In the genomic region with DNA sequence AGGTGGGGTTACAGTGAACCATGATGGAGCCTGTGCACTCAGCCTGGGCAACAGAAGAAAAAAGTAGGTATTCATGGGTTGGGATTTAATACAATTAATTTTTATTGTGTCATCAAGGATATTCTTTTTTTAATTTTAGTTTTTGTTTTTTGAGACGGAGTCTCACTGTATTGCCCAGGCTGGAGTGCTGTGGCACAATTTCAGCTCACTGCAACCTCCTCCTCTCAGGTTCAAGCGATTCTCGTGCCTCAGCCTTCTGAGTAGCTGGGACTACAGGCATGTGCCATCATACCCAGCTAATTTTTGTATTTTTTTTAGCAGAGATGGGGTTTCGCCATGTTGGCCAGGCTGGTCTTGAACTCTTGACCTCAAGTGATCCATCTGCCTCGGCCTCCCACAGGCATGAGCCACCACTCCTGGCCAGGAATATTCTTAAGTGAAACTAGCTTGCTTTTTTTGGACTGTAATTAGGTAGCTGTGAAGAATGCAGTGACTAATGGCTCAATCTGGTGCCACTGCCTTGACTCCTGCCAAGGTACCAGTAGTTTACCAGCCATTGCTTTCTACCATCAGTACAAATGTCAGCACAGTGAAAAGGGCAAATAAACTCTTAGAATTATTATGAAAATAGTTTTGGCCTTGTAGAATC, we compare ENCODE assay signal across 12 cellular contexts. TPM values are rescaled to one million over a fixed set of nuclear protein-coding genes. Genes with fewer than 3 reads are reported as not detected.
A peak's percentile ranks its signal among the peaks of the same experiment; 100 is the strongest.
DNase-seq lines count a peak whose midpoint lies in the region; ATAC-seq and TF ChIP-seq lines count a peak whose summit lies in the region.
"Had no signal": no experiment of that assay in that cellular context is flagged by ENCODE, and none has a peak within 500 bp of the region (broad histone marks: within the 10 kb centered on the region; RNA-seq: fewer than 3 reads in every experiment).

No MANE protein-coding gene starts in this region.

- no peak overlapping the region for H3K4me3 Mint-ChIP-seq in WTC11
- H3K4me3 Mint-ChIP-seq: activated CD8-positive, alpha-beta memory T cell treated with anti-CD3 and anti-CD28 coated beads, Interleukin-2, amount 10 ng/mL, durations not matched to agents 7 days and 5 days; dendritic cell treated with granulocyte-macrophage colony-stimulating factor and Interleukin-4, amounts not matched to agents 40 ng/mL and 50 ng/mL, for 4 days had no signal

- DNase-seq in left cardiac atrium, result peak; percentile 33
- DNase-seq in cardiac septum (ENCODE audit: low spot score), result no peak
- DNase-seq in WTC11 (ENCODE audit: low spot score), result no peak
- peak; percentile 71 to 81 for DNase-seq in aorta
- DNase-seq in NCI-H1092 treated with DMSO at 0.1 percent for 48 hours (lab: John Stamatoyannopoulos, UW), result no peak
- DNase-seq in NCI-H510A (lab: John Stamatoyannopoulos, UW), result no peak
- DNase-seq: activated CD8-positive, alpha-beta memory T cell treated with anti-CD3 and anti-CD28 coated beads, Interleukin-2, amount 10 ng/mL, durations not matched to agents 7 days and 5 days; SHP77; stimulated activated CD4-positive, alpha-beta T cell treated with anti-CD3 and anti-CD28 coated beads, Interleukin-15, amount 100 ng/mL, for 24 hours had no signal

- TF ChIP-seq EP300 in gastroesophageal sphincter (IDR thresholded peaks at IDR 0.05), result no peak

- TF ChIP-seq POLR2A in gastroesophageal sphincter (IDR thresholded peaks at IDR 0.05), result no peak

- no peaks in the 10 kb centered on the region for H3K36me3 Mint-ChIP-seq in WTC11

- no peaks in the 10 kb centered on the region for H3K9me3 Mint-ChIP-seq in WTC11
- H3K9me3 Mint-ChIP-seq: dendritic cell treated with granulocyte-macrophage colony-stimulating factor and Interleukin-4, amounts not matched to agents 40 ng/mL and 50 ng/mL, for 4 days had no signal

- intact Hi-C loops in left cardiac atrium (cut with DNase I), result loop anchor here in 1 of 2 donors (5.0 kb wide), 1 partner anchor 37 kb away; no protein-coding TSS in a partner anchor
- intact Hi-C loops in cardiac septum (cut with DNase I), result loop anchor here (5.0 kb wide), 1 partner anchor 72 kb away; a partner anchor contains a TSS
- intact Hi-C loops in aorta (cut with DNase I), result loop anchor here in 1 of 2 donors (10.0 kb wide), 1 partner anchor 80 kb away; a partner anchor contains a TSS

- no peaks in the 10 kb centered on the region for H3K27me3 Mint-ChIP-seq in WTC11 (ENCODE audit: low read depth)
- H3K27me3 Mint-ChIP-seq: activated CD8-positive, alpha-beta memory T cell treated with anti-CD3 and anti-CD28 coated beads, Interleukin-2, amount 10 ng/mL, durations not matched to agents 7 days and 5 days; dendritic cell treated with granulocyte-macrophage colony-stimulating factor and Interleukin-4, amounts not matched to agents 40 ng/mL and 50 ng/mL, for 4 days had no signal

- H3K9me3 ChIP-seq in gastroesophageal sphincter, result no peaks in the 10 kb centered on the region
- no peaks in the 10 kb centered on the region for H3K9me3 ChIP-seq in aorta (ENCODE audit: control insufficient read depth, low read length)

- no peak overlapping the region for H3K27ac Mint-ChIP-seq in WTC11
- H3K27ac Mint-ChIP-seq: activated CD8-positive, alpha-beta memory T cell treated with anti-CD3 and anti-CD28 coated beads, Interleukin-2, amount 10 ng/mL, durations not matched to agents 7 days and 5 days; dendritic cell treated with granulocyte-macrophage colony-stimulating factor and Interleukin-4, amounts not matched to agents 40 ng/mL and 50 ng/mL, for 4 days had no signal

- peaks cover 3 to 72% (median 12%) of the 10 kb centered on the region in 3 donors for H3K4me1 ChIP-seq in gastroesophageal sphincter
- H3K4me1 ChIP-seq in aorta (ENCODE audit: control insufficient read depth in 1 of 2, insufficient read depth in 2 of 2, low read length in 2 of 2), result no peaks in the 10 kb centered on the region

- TF ChIP-seq CTCF in WTC11 (IDR thresholded peaks at IDR 0.05), result no peak
- TF ChIP-seq CTCF in gastroesophageal sphincter (IDR thresholded peaks at IDR 0.05), result no peak

- POLR2A ChIA-PET in WTC11 (lab: Charles Lee), result no interaction called here

- no peaks in the 10 kb centered on the region for H3K36me3 ChIP-seq in gastroesophageal sphincter
- no peaks in the 10 kb centered on the region for H3K36me3 ChIP-seq in aorta (ENCODE audit: control insufficient read depth in 1 of 2, insufficient read depth in 2 of 2, low read length in 1 of 2)

- H3K4me3 ChIP-seq in gastroesophageal sphincter, result no peak overlapping the region
- no peak overlapping the region for H3K4me3 ChIP-seq in aorta (ENCODE audit: low read length in 2 of 2)

- CTCF ChIA-PET in WTC11 (lab: Charles Lee), result no interaction called here

- peaks cover 13% of the 10 kb centered on the region for H3K4me1 Mint-ChIP-seq in WTC11

- H3K27me3 ChIP-seq in gastroesophageal sphincter, result no peaks in the 10 kb centered on the region
- no peaks in the 10 kb centered on the region for H3K27me3 ChIP-seq in aorta (ENCODE audit: control insufficient read depth in 1 of 2, insufficient read depth in 2 of 2, low read length in 1 of 2)

- H3K27ac ChIP-seq in gastroesophageal sphincter, result peak overlapping the region; percentile 32 to 96 (median 60)
- H3K27ac ChIP-seq in aorta (ENCODE audit: low read depth in 1 of 2, low read length in 2 of 2), result peak overlapping the region in 1 of 2 donors; percentile 45

- ATAC-seq in left cardiac atrium (peak in 1 of 2 donors; percentile 39), WTC11 (no peak), gastroesophageal sphincter (peak; percentile 37), aorta (ENCODE audit: low FRiP score) (peak; percentile 3), HG02884 (IDR thresholded peaks at IDR 0.05; ENCODE audit: unreplicated experiment) (no peak)
- ATAC-seq: activated CD8-positive, alpha-beta memory T cell treated with anti-CD3 and anti-CD28 coated beads, Interleukin-2, amount 10 ng/mL, durations not matched to agents 7 days and 5 days had no signal

- WGBS in gastroesophageal sphincter (ENCODE audit: low coverage in 1 of 2), 2 donors, result 53 to 61% methylated on average over 2 to 5 of the region's 5 CpGs
- WGBS in aorta, 2 donors, result 30 to 33% methylated on average over 5 of the region's 5 CpGs

TF ChIP-seq in WTC11, 78 proteins besides CTCF, POLR2A, EP300 and RAD21:
- TF ChIP-seq, protein P1, sequence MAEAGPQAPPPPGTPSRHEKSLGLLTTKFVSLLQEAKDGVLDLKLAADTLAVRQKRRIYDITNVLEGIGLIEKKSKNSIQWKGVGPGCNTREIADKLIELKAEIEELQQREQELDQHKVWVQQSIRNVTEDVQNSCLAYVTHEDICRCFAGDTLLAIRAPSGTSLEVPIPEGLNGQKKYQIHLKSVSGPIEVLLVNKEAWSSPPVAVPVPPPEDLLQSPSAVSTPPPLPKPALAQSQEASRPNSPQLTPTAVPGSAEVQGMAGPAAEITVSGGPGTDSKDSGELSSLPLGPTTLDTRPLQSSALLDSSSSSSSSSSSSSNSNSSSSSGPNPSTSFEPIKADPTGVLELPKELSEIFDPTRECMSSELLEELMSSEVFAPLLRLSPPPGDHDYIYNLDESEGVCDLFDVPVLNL (CRISPR knock-in tag; IDR thresholded peaks at IDR 0.05; ENCODE audit: borderline replicate concordance, low read depth), result no peak
- peak; percentile 42; the same call in 1 of the 2 replicates for TF ChIP-seq ZNF121 (CRISPR knock-in tag; IDR thresholded peaks at IDR 0.05)
- TF ChIP-seq, protein P2, sequence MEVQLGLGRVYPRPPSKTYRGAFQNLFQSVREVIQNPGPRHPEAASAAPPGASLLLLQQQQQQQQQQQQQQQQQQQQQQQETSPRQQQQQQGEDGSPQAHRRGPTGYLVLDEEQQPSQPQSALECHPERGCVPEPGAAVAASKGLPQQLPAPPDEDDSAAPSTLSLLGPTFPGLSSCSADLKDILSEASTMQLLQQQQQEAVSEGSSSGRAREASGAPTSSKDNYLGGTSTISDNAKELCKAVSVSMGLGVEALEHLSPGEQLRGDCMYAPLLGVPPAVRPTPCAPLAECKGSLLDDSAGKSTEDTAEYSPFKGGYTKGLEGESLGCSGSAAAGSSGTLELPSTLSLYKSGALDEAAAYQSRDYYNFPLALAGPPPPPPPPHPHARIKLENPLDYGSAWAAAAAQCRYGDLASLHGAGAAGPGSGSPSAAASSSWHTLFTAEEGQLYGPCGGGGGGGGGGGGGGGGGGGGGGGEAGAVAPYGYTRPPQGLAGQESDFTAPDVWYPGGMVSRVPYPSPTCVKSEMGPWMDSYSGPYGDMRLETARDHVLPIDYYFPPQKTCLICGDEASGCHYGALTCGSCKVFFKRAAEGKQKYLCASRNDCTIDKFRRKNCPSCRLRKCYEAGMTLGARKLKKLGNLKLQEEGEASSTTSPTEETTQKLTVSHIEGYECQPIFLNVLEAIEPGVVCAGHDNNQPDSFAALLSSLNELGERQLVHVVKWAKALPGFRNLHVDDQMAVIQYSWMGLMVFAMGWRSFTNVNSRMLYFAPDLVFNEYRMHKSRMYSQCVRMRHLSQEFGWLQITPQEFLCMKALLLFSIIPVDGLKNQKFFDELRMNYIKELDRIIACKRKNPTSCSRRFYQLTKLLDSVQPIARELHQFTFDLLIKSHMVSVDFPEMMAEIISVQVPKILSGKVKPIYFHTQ (CRISPR knock-in tag; IDR thresholded peaks at IDR 0.05), result no peak
- TF ChIP-seq, protein P3, sequence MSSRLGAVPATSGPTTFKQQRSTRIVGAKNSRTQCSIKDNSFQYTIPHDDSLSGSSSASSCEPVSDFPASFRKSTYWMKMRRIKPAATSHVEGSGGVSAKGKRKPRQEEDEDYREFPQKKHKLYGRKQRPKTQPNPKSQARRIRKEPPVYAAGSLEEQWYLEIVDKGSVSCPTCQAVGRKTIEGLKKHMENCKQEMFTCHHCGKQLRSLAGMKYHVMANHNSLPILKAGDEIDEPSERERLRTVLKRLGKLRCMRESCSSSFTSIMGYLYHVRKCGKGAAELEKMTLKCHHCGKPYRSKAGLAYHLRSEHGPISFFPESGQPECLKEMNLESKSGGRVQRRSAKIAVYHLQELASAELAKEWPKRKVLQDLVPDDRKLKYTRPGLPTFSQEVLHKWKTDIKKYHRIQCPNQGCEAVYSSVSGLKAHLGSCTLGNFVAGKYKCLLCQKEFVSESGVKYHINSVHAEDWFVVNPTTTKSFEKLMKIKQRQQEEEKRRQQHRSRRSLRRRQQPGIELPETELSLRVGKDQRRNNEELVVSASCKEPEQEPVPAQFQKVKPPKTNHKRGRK (CRISPR knock-in tag; IDR thresholded peaks at IDR 0.05; ENCODE audit: borderline replicate concordance), result no peak
- TF ChIP-seq JAZF1 (CRISPR knock-in tag; IDR thresholded peaks at IDR 0.05), result no peak
- TF ChIP-seq, protein P4, sequence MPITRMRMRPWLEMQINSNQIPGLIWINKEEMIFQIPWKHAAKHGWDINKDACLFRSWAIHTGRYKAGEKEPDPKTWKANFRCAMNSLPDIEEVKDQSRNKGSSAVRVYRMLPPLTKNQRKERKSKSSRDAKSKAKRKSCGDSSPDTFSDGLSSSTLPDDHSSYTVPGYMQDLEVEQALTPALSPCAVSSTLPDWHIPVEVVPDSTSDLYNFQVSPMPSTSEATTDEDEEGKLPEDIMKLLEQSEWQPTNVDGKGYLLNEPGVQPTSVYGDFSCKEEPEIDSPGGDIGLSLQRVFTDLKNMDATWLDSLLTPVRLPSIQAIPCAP (CRISPR knock-in tag; IDR thresholded peaks at IDR 0.05), result no peak
TF ChIP-seq in WTC11: peak in this region for 1.

RNA-seq across cellular contexts. Expression of a gene that starts 4.8 kb away (rescaled TPM):
- total RNA-seq in left cardiac atrium (10 to 100 TPM in 1 of 2 donors, 1 to 10 TPM in 1; 9.0 to 10.2 TPM), cardiac septum (6.2 TPM), WTC11 (2021) (16.5 to 20.4 TPM (median 17.0 TPM) in 3 replicates), gastroesophageal sphincter (10 to 100 TPM; 10.1 to 17.3 (median 12.3) TPM), aorta (10 to 100 TPM; 15.8 to 16.0 TPM)
- polyA plus RNA-seq in aorta, result 1 to 10 TPM; 2.0 to 4.4 TPM

Comparison
In these comparisons a context has a peak if more than half of its experiments do, and no peak if none do; other contexts are left out.
1. DNase-seq: peak in left cardiac atrium (single experiment) and aorta (2 of 2); none in cardiac septum (single experiment), WTC11 (single experiment), NCI-H1092 treated with DMSO at 0.1 percent for 48 hours (single experiment) and NCI-H510A (single experiment).
2. ATAC-seq: peak in gastroesophageal sphincter (single experiment) and aorta (single experiment); none in WTC11 (single experiment) and HG02884 (single experiment).